ENCODE assay signal across 9 cellular contexts in genomic region chr7:44583145-44583544, GRCh38. TPM values are rescaled to one million over a fixed set of nuclear protein-coding genes. Genes with fewer than 3 reads are reported as not detected.
DNase-seq lines count a peak whose midpoint lies in the region; ATAC-seq and TF ChIP-seq lines count a peak whose summit lies in the region.
"Had no signal": no experiment of that assay in that cellular context is flagged by ENCODE, and none has a peak within 500 bp of the region (broad histone marks: within the 10 kb centered on the region; RNA-seq: fewer than 3 reads in every experiment).

No MANE protein-coding gene starts in this region.

- H3K36me3 ChIP-seq in WERI-Rb-1 = peaks cover 36% of the 10 kb centered on the region
- H3K36me3 ChIP-seq in sigmoid colon = peaks cover 0 to 31% (median 17%) of the 10 kb centered on the region in 4 donors

- H3K27ac ChIP-seq in WERI-Rb-1 = no peak overlapping the region; the same call in 1 of the 2 replicates
- H3K27ac ChIP-seq in sigmoid colon = peak overlapping the region; percentile 94 to 98 (median 97)

- no peaks in the 10 kb centered on the region for H3K27me3 ChIP-seq in WERI-Rb-1 (ENCODE audit: insufficient read depth, low read depth, severe bottlenecking)
- H3K27me3 ChIP-seq in sigmoid colon = no peaks in the 10 kb centered on the region

- TF ChIP-seq POLR2A in sigmoid colon (IDR thresholded peaks at IDR 0.05) = no peak

- TF ChIP-seq CTCF in GM12865 (IDR thresholded peaks at IDR 0.05; ENCODE audit: insufficient read depth, low read depth, low read length, missing control alignments) = no peak
- TF ChIP-seq CTCF in WERI-Rb-1 (IDR thresholded peaks at IDR 0.05; ENCODE audit: low read depth, low read length) = no peak
- TF ChIP-seq CTCF in fibroblast of pulmonary artery (IDR thresholded peaks at IDR 0.05; ENCODE audit: low read length, missing control alignments) = no peak
- TF ChIP-seq CTCF in sigmoid colon (IDR thresholded peaks at IDR 0.05) = no peak
- no peak for TF ChIP-seq CTCF in GM20000 (IDR thresholded peaks at IDR 0.05; ENCODE audit: extremely low read depth, missing control alignments)

- ATAC-seq in GM21515 (IDR thresholded peaks at IDR 0.05; ENCODE audit: unreplicated experiment) = no peak

- H3K4me1 ChIP-seq in sigmoid colon = peaks cover 0 to 27% (median 21%) of the 10 kb centered on the region in 4 donors

- 74 to 91% methylated on average over 12 of the region's 12 CpGs for WGBS in sigmoid colon, 2 donors

- no peak for TF ChIP-seq EP300 in sigmoid colon (IDR thresholded peaks at IDR 0.05)

- no peak for DNase-seq in GM12865 (ENCODE audit: low read depth)
- DNase-seq in WERI-Rb-1 = no peak
- DNase-seq in fibroblast of pulmonary artery (ENCODE audit: low read depth) = no peak
- no peak for DNase-seq in sigmoid colon
- DNase-seq in GM20000 (ENCODE audit: low spot score) = no peak
- no peak for DNase-seq in SK-N-DZ (ENCODE audit: low spot score)
- DNase-seq in AG08395 (ENCODE audit: low spot score) = no peak

- H3K4me3 ChIP-seq in GM12865 (ENCODE audit: low read depth, low read length) (peak overlapping the region; percentile 75), WERI-Rb-1 (ENCODE audit: low read depth, low read length) (peak overlapping the region; percentile 90; the same call in 1 of the 2 replicates), fibroblast of pulmonary artery (replicated peaks; ENCODE audit: low read depth, low read length) (peak overlapping the region; percentile 85), sigmoid colon (peak overlapping the region; percentile 80 to 98 (median 88))

- H3K9me3 ChIP-seq in WERI-Rb-1 (ENCODE audit: severe bottlenecking) = no peaks in the 10 kb centered on the region
- no peaks in the 10 kb centered on the region for H3K9me3 ChIP-seq in sigmoid colon

- intact Hi-C loops in sigmoid colon (cut with DNase I) = loop anchor here (2.0 to 10.0 kb wide), 4 partner anchors 164 to 402 kb away; partner anchors contain the start of genes H2AZ2, PPIA and ZMIZ2

RNA-seq across cellular contexts. Expression of gene TMED4, which starts 1.1 kb away (rescaled TPM):
- 100 to 1,000 TPM; 114 to 209 (median 154) TPM for total RNA-seq in sigmoid colon
- 10 to 100 TPM; 18.6 to 49.8 (median 20.8) TPM for polyA plus RNA-seq in sigmoid colon
- polyA plus RNA-seq in SK-N-DZ (2014; cell fraction: cytosol; rRNA removed) = 169 and 208 TPM in 2 replicates
- 143 TPM in 2 replicates for polyA plus RNA-seq in SK-N-DZ (2014; cell fraction: nucleus; rRNA removed)

RNA-seq across cellular contexts. Expression of gene DDX56, which starts 9.4 kb away (rescaled TPM):
- total RNA-seq in sigmoid colon = 10 to 100 TPM; 27.8 to 56.1 (median 44.2) TPM
- polyA plus RNA-seq in sigmoid colon = 10 to 100 TPM; 14.6 to 60.5 (median 19.2) TPM
- polyA plus RNA-seq in SK-N-DZ (2014; cell fraction: cytosol; rRNA removed) = 93.1 and 95.4 TPM in 2 replicates
- polyA plus RNA-seq in SK-N-DZ (2014; cell fraction: nucleus; rRNA removed) = 172 and 224 TPM in 2 replicates

RNA-seq across cellular contexts. Expression of gene OGDH, which starts 23.3 kb away (rescaled TPM):
- 100 to 1,000 TPM in 2 of 4 donors, 10 to 100 TPM in 2; 65.5 to 102 (median 98.3) TPM for total RNA-seq in sigmoid colon
- 10 to 100 TPM; 39.0 to 74.4 (median 68.0) TPM for polyA plus RNA-seq in sigmoid colon
- polyA plus RNA-seq in SK-N-DZ (2014; cell fraction: cytosol; rRNA removed) = 28.8 and 29.1 TPM in 2 replicates
- polyA plus RNA-seq in SK-N-DZ (2014; cell fraction: nucleus; rRNA removed) = 23.4 and 36.2 TPM in 2 replicates

RNA-seq across cellular contexts. Expression of gene NPC1L1, which starts 42.0 kb away (rescaled TPM):
- total RNA-seq in sigmoid colon = under 1 TPM; 0.33 to 0.83 (median 0.45) TPM
- under 1 TPM in 1 of 3 donors, not detected in 2; 0.09 TPM for polyA plus RNA-seq in sigmoid colon
- not detected in 2 replicates for polyA plus RNA-seq in SK-N-DZ (2014; cell fraction: cytosol; rRNA removed)
- 0.10 and 0.14 TPM in 2 replicates for polyA plus RNA-seq in SK-N-DZ (2014; cell fraction: nucleus; rRNA removed)
- total RNA-seq: SK-MEL-5 had no signal
